7 cellular contexts compared by ENCODE assay signal in genomic region chr15:39579487-39580116, GRCh38. TPM values are rescaled to one million over a fixed set of nuclear protein-coding genes. Genes with fewer than 3 reads are reported as not detected.
DNase-seq lines count a peak whose midpoint lies in the region; ATAC-seq, FAIRE-seq and TF ChIP-seq lines count a peak whose summit lies in the region.

No MANE protein-coding gene starts in this region.

- TF ChIP-seq CTCF in OCI-LY3 (IDR thresholded peaks at IDR 0.05; ENCODE audit: low read depth, low read length) = no peak
- TF ChIP-seq CTCF in endothelial cell of umbilical vein (IDR thresholded peaks at IDR 0.05; ENCODE audit: extremely low read depth in 1 of 2, insufficient read depth in 1 of 2, low read depth in 1 of 2, low read length in 2 of 2) = no peak
- no peak for TF ChIP-seq CTCF in vagina (IDR thresholded peaks at IDR 0.05)

- H2AK5ac ChIP-seq in mesendoderm (ENCODE audit: low read length) = no peak overlapping the region

- H3K79me1 ChIP-seq in mesendoderm (ENCODE audit: low read length) = peaks cover 3% of the 10 kb centered on the region

- H3K36me3 ChIP-seq in OCI-LY3 (replicated peaks; ENCODE audit: low read depth, low read length) (no peaks in the 10 kb centered on the region), endothelial cell of umbilical vein (ENCODE audit: control insufficient read depth in 2 of 2, extremely low read depth in 1 of 2, insufficient read depth in 2 of 2, low read length in 2 of 2) (peaks cover 27 to 28% of the 10 kb centered on the region in 2 experiments), mesendoderm (ENCODE audit: control insufficient read depth, insufficient read depth, low read length) (no peaks in the 10 kb centered on the region), vagina (peaks cover 0 to 20% of the 10 kb centered on the region in 2 donors)

- peak overlapping the region; percentile 70 for H2AFZ ChIP-seq in OCI-LY3 (ENCODE audit: low read depth, low read length)
- H2AFZ ChIP-seq in endothelial cell of umbilical vein (ENCODE audit: low read depth, low read length) = no peak overlapping the region

- H3K4me1 ChIP-seq in OCI-LY3 (ENCODE audit: low read length) (peaks cover 16% of the 10 kb centered on the region), endothelial cell of umbilical vein (ENCODE audit: control insufficient read depth, extremely low read depth, insufficient read depth, low read length) (peaks cover 20% of the 10 kb centered on the region), mesendoderm (ENCODE audit: control insufficient read depth, low read depth, low read length) (peaks cover 3% of the 10 kb centered on the region), vagina (peaks cover 53% of the 10 kb centered on the region)

- no peak overlapping the region for H3K18ac ChIP-seq in mesendoderm (ENCODE audit: low read length)

- H3K4me2 ChIP-seq in OCI-LY3 (ENCODE audit: low read length) (peak overlapping the region; percentile 99), endothelial cell of umbilical vein (ENCODE audit: insufficient read depth, low read length) (peak overlapping the region; percentile 91), mesendoderm (ENCODE audit: low read length) (peak overlapping the region; percentile 45)

- H3K23ac ChIP-seq in mesendoderm (ENCODE audit: low read length) = no peak overlapping the region

- POLR2A ChIA-PET in endothelial cell of umbilical vein (lab: Charles Lee) = interaction anchor here (1.0 to 9.9 kb wide), 18 partner anchors 11 to 752 kb away, joined by 3 to 118 read pairs (median 16); no protein-coding TSS in a partner anchor

- H3K79me2 ChIP-seq in OCI-LY3 (ENCODE audit: low read length) = no peaks in the 10 kb centered on the region
- H3K79me2 ChIP-seq in endothelial cell of umbilical vein (ENCODE audit: control insufficient read depth, insufficient read depth, low read length) = peaks cover 49% of the 10 kb centered on the region
- H3K79me2 ChIP-seq in mesendoderm (ENCODE audit: control insufficient read depth, insufficient read depth, low read length) = peaks cover 16% of the 10 kb centered on the region

- no peaks in the 10 kb centered on the region for H3K9me1 ChIP-seq in endothelial cell of umbilical vein (replicated peaks; ENCODE audit: control insufficient read depth, extremely low read depth, insufficient read depth, low read length)

- peak overlapping the region; percentile 39 for H3K56ac ChIP-seq in mesendoderm (ENCODE audit: low read length)

- no peak overlapping the region for H4K8ac ChIP-seq in mesendoderm (ENCODE audit: low read depth, low read length)

- H2BK15ac ChIP-seq in mesendoderm (replicated peaks; ENCODE audit: low read depth) = no peak overlapping the region

- ATAC-seq in GM18868 (IDR thresholded peaks at IDR 0.05; ENCODE audit: unreplicated experiment) (peak; percentile 31), HG02973 (IDR thresholded peaks at IDR 0.05; ENCODE audit: unreplicated experiment) (no peak)

- no peak overlapping the region for H2BK5ac ChIP-seq in mesendoderm (ENCODE audit: low read length)

- no peaks in the 10 kb centered on the region for H4K20me1 ChIP-seq in OCI-LY3 (ENCODE audit: insufficient read depth, low read length)
- H4K20me1 ChIP-seq in endothelial cell of umbilical vein (replicated peaks; ENCODE audit: control insufficient read depth, extremely low read depth, insufficient read depth, low read length) = peaks cover 3% of the 10 kb centered on the region

- peak overlapping the region; percentile 93 for H3K9ac ChIP-seq in OCI-LY3 (ENCODE audit: low read length)
- peak overlapping the region; percentile 97 for H3K9ac ChIP-seq in endothelial cell of umbilical vein (replicated peaks; ENCODE audit: extremely low read depth, insufficient read depth, low read length)
- H3K9ac ChIP-seq in mesendoderm (ENCODE audit: low read length) = peak overlapping the region; percentile 50

- no peaks in the 10 kb centered on the region for H3K9me3 ChIP-seq in OCI-LY3 (ENCODE audit: insufficient read depth, low read length)
- no peaks in the 10 kb centered on the region for H3K9me3 ChIP-seq in endothelial cell of umbilical vein (replicated peaks; ENCODE audit: control insufficient read depth, insufficient read depth, low read length)
- H3K9me3 ChIP-seq in vagina = no peaks in the 10 kb centered on the region

- dilution Hi-C loops in endothelial cell of umbilical vein (cut with MboI; ENCODE audit: extremely low pct_ligation_motif_present, low sequenced_read_pairs) = no loop called here

- no peak overlapping the region for H4K5ac ChIP-seq in mesendoderm (ENCODE audit: low read length)

- no CpG with 5 or more reads among the region's 18 CpGs for WGBS in mesendoderm (ENCODE audit: extremely low coverage, insufficient coverage, low lambda C conversion rate)

- H3K27me3 ChIP-seq in OCI-LY3 (ENCODE audit: low read depth, low read length) = no peaks in the 10 kb centered on the region
- no peaks in the 10 kb centered on the region for H3K27me3 ChIP-seq in endothelial cell of umbilical vein (ENCODE audit: control insufficient read depth in 2 of 2, insufficient read depth in 2 of 2, low read length in 2 of 2)
- H3K27me3 ChIP-seq in mesendoderm (ENCODE audit: insufficient read depth, low read length, poor library complexity) = no peaks in the 10 kb centered on the region
- H3K27me3 ChIP-seq in vagina = no peaks in the 10 kb centered on the region

- H3K4ac ChIP-seq in mesendoderm (ENCODE audit: low read depth, low read length) = no peak overlapping the region

- TSS peak; percentile 41 for BruUV-seq in endothelial cell of umbilical vein (replicated peaks; lab: Mats Ljungman, UMichigan)

- intact Hi-C loops in endothelial cell of umbilical vein (cut with micrococcal nuclease) = loop anchor here (1.0 to 5.0 kb wide), 17 partner anchors 105 to 871 kb away; no protein-coding TSS in a partner anchor
- intact Hi-C loops in vagina (cut with DNase I) = loop anchor here (2.0 to 10.0 kb wide), 4 partner anchors 85 to 765 kb away; no protein-coding TSS in a partner anchor

- H3K4me3 ChIP-seq in OCI-LY3 (ENCODE audit: low read length) (peak overlapping the region; percentile 81), endothelial cell of umbilical vein (replicated peaks in 1 of 3; ENCODE audit: insufficient read depth in 1 of 3, low read depth in 1 of 3, low read length in 3 of 3) (peak overlapping the region; percentile 7 to 61 (median 55)), mesendoderm (ENCODE audit: low read length) (no peak overlapping the region), vagina (peak overlapping the region; percentile 53 to 80)

- H2BK120ac ChIP-seq in mesendoderm (ENCODE audit: low read depth, low read length) = no peak overlapping the region

- CTCF ChIA-PET in endothelial cell of umbilical vein (lab: Charles Lee) = interaction anchor here (0.6 to 5.0 kb wide), 37 partner anchors 9 to 880 kb away, joined by 3 to 72 read pairs (median 5); no protein-coding TSS in a partner anchor

- peak; percentile 93 for FAIRE-seq in endothelial cell of umbilical vein (lab: Jason Lieb, UNC)

- H3K27ac ChIP-seq in OCI-LY3 (ENCODE audit: low read length) (peak overlapping the region; percentile 59), endothelial cell of umbilical vein (ENCODE audit: insufficient read depth, low read depth, low read length) (peak overlapping the region; percentile 98), mesendoderm (ENCODE audit: low read depth, low read length) (no peak overlapping the region), vagina (peak overlapping the region; percentile 87)

- DNase-seq in endothelial cell of umbilical vein (ENCODE audit: low read depth, low spot score) = peak; percentile 95
- DNase-seq in mesendoderm = peak; percentile 96
- no peak for DNase-seq in vagina (ENCODE audit: extremely low spot score in 2 of 2)
- no peak for DNase-seq in inferior parietal cortex (ENCODE audit: extremely low spot score)

- no peak for TF ChIP-seq POLR2A in endothelial cell of umbilical vein (IDR thresholded peaks at IDR 0.05; ENCODE audit: low read depth, low read length)
- TF ChIP-seq POLR2A in vagina (IDR thresholded peaks at IDR 0.05) = no peak

TF ChIP-seq in endothelial cell of umbilical vein, 7 proteins besides CTCF, POLR2A, EP300 and RAD21:
- no peak for TF ChIP-seq MAX (IDR thresholded peaks at IDR 0.05; ENCODE audit: insufficient read depth, insufficient read length)
- TF ChIP-seq POLR2AphosphoS5 (IDR thresholded peaks at IDR 0.05; ENCODE audit: insufficient read depth, low read depth, low read length) = peak; percentile 51
- peak; percentile 23 for TF ChIP-seq FOS (IDR thresholded peaks at IDR 0.05; ENCODE audit: borderline replicate concordance, insufficient read depth, low read length)
TF ChIP-seq in endothelial cell of umbilical vein: peak in this region for 2.

RNA-seq across cellular contexts. Expression of gene THBS1, which starts 1.3 kb away (rescaled TPM):
- total RNA-seq in endothelial cell of umbilical vein (8,837 and 8,883 TPM in 2 replicates), vagina (513 TPM)
- polyA plus RNA-seq in endothelial cell of umbilical vein = 6,148 and 6,293 TPM in 2 replicates
- 2,202 and 2,655 TPM in 2 replicates for polyA plus RNA-seq in endothelial cell of umbilical vein (2011; cell fraction: cytosol; rRNA removed)
- polyA plus RNA-seq in endothelial cell of umbilical vein (2011; cell fraction: nucleus; rRNA removed) = 17,201 and 26,660 TPM in 2 replicates
- polyA plus RNA-seq in endothelial cell of umbilical vein (2012) = 3,629 and 3,767 TPM in 2 replicates
- polyA minus RNA-seq in endothelial cell of umbilical vein = 17,988 and 18,091 TPM in 2 replicates
- 7.8 TPM for polyA minus RNA-seq in endothelial cell of umbilical vein (2011; cell fraction: cytosol; rRNA and poly(A)+ RNA removed)
- polyA minus RNA-seq in endothelial cell of umbilical vein (2011; cell fraction: nucleus; rRNA and poly(A)+ RNA removed) = 23,649 and 24,248 TPM in 2 replicates
- polyA plus RNA-seq in mesendoderm (2013, experiment 1 of 2) = 44.0 TPM
- 41.5 TPM for polyA plus RNA-seq in mesendoderm (2013, experiment 2 of 2)

Comparison
In these comparisons a context has a peak if more than half of its experiments do, and no peak if none do; other contexts are left out.
1. H3K4me2 ChIP-seq: peak in every context shown above with its lines; median percentile 99 in OCI-LY3; 91 in endothelial cell of umbilical vein; 45 in mesendoderm.
2. DNase-seq: peak in endothelial cell of umbilical vein (single experiment) and mesendoderm (single experiment); none in vagina (0 of 2) and inferior parietal cortex (single experiment).
3. RNA of gene THBS1, which starts 1.3 kb away (total RNA-seq): 8,837 to 8,883 TPM in endothelial cell of umbilical vein; 513 TPM in vagina (single experiment); every median in the first group is over 10 times any median in the second.
4. Peak in every context shown above with its lines, with median percentiles within 50 percentile points of each other: H3K9ac ChIP-seq.